ENCODE assay signal across 14 cellular contexts in genomic region chr3:42610978-42611377, GRCh38. TPM values are rescaled to one million over a fixed set of nuclear protein-coding genes. Genes with fewer than 3 reads are reported as not detected.
DNase-seq lines count a peak whose midpoint lies in the region; ATAC-seq and TF ChIP-seq lines count a peak whose summit lies in the region.
"Had no signal": no experiment of that assay in that cellular context is flagged by ENCODE, and none has a peak within 500 bp of the region (broad histone marks: within the 10 kb centered on the region; RNA-seq: fewer than 3 reads in every experiment).

No MANE protein-coding gene starts in this region.

- H3K4me1 ChIP-seq in right atrium auricular region (peaks cover 0 to 55% of the 10 kb centered on the region in 2 donors), thyroid gland (peaks cover 12% of the 10 kb centered on the region in 2 donors), body of pancreas (peaks cover 33% of the 10 kb centered on the region)

- ATAC-seq in activated CD8-positive, alpha-beta T cell treated with anti-CD3 and anti-CD28 coated beads for 36 hours, result peak; percentile 67
- no peak for ATAC-seq in body of pancreas

- POLR2A ChIA-PET in activated CD8-positive, alpha-beta T cell treated with anti-CD3 and anti-CD28 coated beads for 36 hours (lab: Charles Lee), result interaction anchor here (1.5 kb wide), 2 partner anchors 9 to 10 kb away, joined by 4 to 7 read pairs; partner anchors contain the start of gene NKTR

- H3K9me3 Mint-ChIP-seq in activated naive CD4-positive, alpha-beta T cell treated with anti-CD3 and anti-CD28 coated beads for 36 hours, result no peaks in the 10 kb centered on the region
- no peaks in the 10 kb centered on the region for H3K9me3 Mint-ChIP-seq in activated CD8-positive, alpha-beta T cell treated with anti-CD3 and anti-CD28 coated beads for 36 hours

- H3K27ac ChIP-seq in right atrium auricular region (peak overlapping the region; percentile 44 to 63), thyroid gland (peak overlapping the region; percentile 2 to 46 (median 13)), body of pancreas (peak overlapping the region in 2 of 4 donors; percentile 12 to 14)
- H3K27ac ChIP-seq: brain microvascular endothelial cell had no signal

- H3K4me3 Mint-ChIP-seq in activated naive CD4-positive, alpha-beta T cell treated with anti-CD3 and anti-CD28 coated beads for 36 hours, result no peak overlapping the region
- H3K4me3 Mint-ChIP-seq in activated CD8-positive, alpha-beta T cell treated with anti-CD3 and anti-CD28 coated beads for 36 hours, result no peak overlapping the region

- CTCF ChIA-PET in activated naive CD4-positive, alpha-beta T cell treated with anti-CD3 and anti-CD28 coated beads for 36 hours (lab: Charles Lee), result interaction anchor here (0.7 to 1.6 kb wide), 3 partner anchors 8 to 621 kb away, joined by 3 to 8 read pairs (median 5); no protein-coding TSS in a partner anchor
- CTCF ChIA-PET in activated CD8-positive, alpha-beta T cell treated with anti-CD3 and anti-CD28 coated beads for 36 hours (lab: Charles Lee), result interaction anchor here (0.9 to 1.7 kb wide), 4 partner anchors 9 to 133 kb away, joined by 3 to 6 read pairs (median 3); partner anchors contain the start of gene NKTR

- peaks cover 58% of the 10 kb centered on the region for H3K4me1 Mint-ChIP-seq in activated naive CD4-positive, alpha-beta T cell treated with anti-CD3 and anti-CD28 coated beads for 36 hours (ENCODE audit: low read depth)
- H3K4me1 Mint-ChIP-seq in activated CD8-positive, alpha-beta T cell treated with anti-CD3 and anti-CD28 coated beads for 36 hours (ENCODE audit: low read depth), result peaks cover 65% of the 10 kb centered on the region

- H3K27me3 Mint-ChIP-seq in activated naive CD4-positive, alpha-beta T cell treated with anti-CD3 and anti-CD28 coated beads for 36 hours (ENCODE audit: low read depth), result no peaks in the 10 kb centered on the region
- H3K27me3 Mint-ChIP-seq in activated CD8-positive, alpha-beta T cell treated with anti-CD3 and anti-CD28 coated beads for 36 hours, result no peaks in the 10 kb centered on the region

- peak overlapping the region; percentile 27 for H3K27ac Mint-ChIP-seq in activated naive CD4-positive, alpha-beta T cell treated with anti-CD3 and anti-CD28 coated beads for 36 hours
- peak overlapping the region; percentile 11 for H3K27ac Mint-ChIP-seq in activated CD8-positive, alpha-beta T cell treated with anti-CD3 and anti-CD28 coated beads for 36 hours

- H3K27me3 ChIP-seq in right atrium auricular region (no peaks in the 10 kb centered on the region), thyroid gland (no peaks in the 10 kb centered on the region), body of pancreas (no peaks in the 10 kb centered on the region)
- H3K27me3 ChIP-seq: brain microvascular endothelial cell had no signal

- intact Hi-C loops in activated naive CD4-positive, alpha-beta T cell treated with anti-CD3 and anti-CD28 coated beads for 36 hours (cut with micrococcal nuclease), result loop anchor here (1.0 kb wide), 1 partner anchor 11 kb away; the partner anchor contains the start of gene NKTR
- intact Hi-C loops in activated CD8-positive, alpha-beta T cell treated with anti-CD3 and anti-CD28 coated beads for 36 hours (cut with micrococcal nuclease), result no loop called here
- intact Hi-C loops in thyroid gland (cut with DNase I), result no loop called here
- intact Hi-C loops in body of pancreas (cut with DNase I), result no loop called here

- 83 to 90% methylated on average over 1 of the region's 1 CpG for WGBS in thyroid gland, 2 donors
- 93 to 100% methylated on average over 1 of the region's 1 CpG for WGBS in body of pancreas, 2 donors

- H3K36me3 ChIP-seq in right atrium auricular region (no peaks in the 10 kb centered on the region), thyroid gland (no peaks in the 10 kb centered on the region), body of pancreas (replicated peaks in 1 of 2; ENCODE audit: insufficient read depth in 1 of 2, low read depth in 2 of 2) (peaks cover 0 to 2% of the 10 kb centered on the region in 2 donors)

- TF ChIP-seq POLR2A in thyroid gland (IDR thresholded peaks at IDR 0.05), result no peak
- no peak for TF ChIP-seq POLR2A in body of pancreas (IDR thresholded peaks at IDR 0.05)

- H3K9me3 ChIP-seq in right atrium auricular region (no peaks in the 10 kb centered on the region), thyroid gland (no peaks in the 10 kb centered on the region), body of pancreas (no peaks in the 10 kb centered on the region)

- peaks cover 20% of the 10 kb centered on the region for H3K36me3 Mint-ChIP-seq in activated naive CD4-positive, alpha-beta T cell treated with anti-CD3 and anti-CD28 coated beads for 36 hours (ENCODE audit: low read depth)
- peaks cover 32% of the 10 kb centered on the region for H3K36me3 Mint-ChIP-seq in activated CD8-positive, alpha-beta T cell treated with anti-CD3 and anti-CD28 coated beads for 36 hours (ENCODE audit: low read depth)

- no peak for DNase-seq in activated naive CD4-positive, alpha-beta T cell treated with anti-CD3 and anti-CD28 coated beads for 36 hours
- DNase-seq in activated naive CD4-positive, alpha-beta T cell treated with Interleukin-2 at 50 U/mL for 16 hours, result no peak
- no peak for DNase-seq in activated CD8-positive, alpha-beta T cell treated with anti-CD3 and anti-CD28 coated beads for 36 hours
- no peak for DNase-seq in right atrium auricular region (ENCODE audit: low spot score)
- no peak for DNase-seq in thyroid gland
- DNase-seq in activated effector memory CD4-positive, alpha-beta T cell treated with anti-CD3 and anti-CD28 coated beads, Interleukin-2, amount 50 U/mL, for 16 hours, result no peak
- no peak for DNase-seq in body of pancreas
- no peak for DNase-seq in SIG-M5 (lab: John Stamatoyannopoulos, UW)
- DNase-seq: brain microvascular endothelial cell, erythroblast, IMR-90, NCI-H187, NCI-H774, trophoblast cell had no signal

- no peak for TF ChIP-seq CTCF in activated CD8-positive, alpha-beta T cell treated with anti-CD3 and anti-CD28 coated beads for 36 hours (IDR thresholded peaks at IDR 0.05)
- TF ChIP-seq CTCF in right atrium auricular region (IDR thresholded peaks at IDR 0.05) (no peak), thyroid gland (IDR thresholded peaks at IDR 0.05) (no peak), body of pancreas (IDR thresholded peaks at IDR 0.05) (no peak)

- H3K4me3 ChIP-seq in right atrium auricular region (no peak overlapping the region), thyroid gland (replicated peaks in 1 of 3) (no peak overlapping the region), body of pancreas (no peak overlapping the region)

RNA-seq across cellular contexts. Expression of gene NKTR, which starts 10.5 kb away (rescaled TPM):
- total RNA-seq in activated naive CD4-positive, alpha-beta T cell treated with anti-CD3 and anti-CD28 coated beads for 36 hours, result 10 to 100 TPM; 62.1 to 65.9 TPM
- total RNA-seq in activated CD8-positive, alpha-beta T cell treated with anti-CD3 and anti-CD28 coated beads for 36 hours, result 10 to 100 TPM; 63.4 to 65.9 TPM
- total RNA-seq in right atrium auricular region (10 to 100 TPM; 14.1 to 20.4 TPM), thyroid gland (100 to 1,000 TPM; 157 to 383 (median 197) TPM), body of pancreas (100 to 1,000 TPM; 115 to 128 TPM)

RNA-seq across cellular contexts. Expression of gene SS18L2, which starts 20.3 kb away (rescaled TPM):
- 10 to 100 TPM; 38.8 to 39.1 TPM for total RNA-seq in activated naive CD4-positive, alpha-beta T cell treated with anti-CD3 and anti-CD28 coated beads for 36 hours
- 10 to 100 TPM; 56.9 to 59.6 TPM for total RNA-seq in activated CD8-positive, alpha-beta T cell treated with anti-CD3 and anti-CD28 coated beads for 36 hours
- 10 to 100 TPM in 1 of 2 donors, 1 to 10 TPM in 1; 8.4 to 13.9 TPM for total RNA-seq in right atrium auricular region
- total RNA-seq in thyroid gland, result 10 to 100 TPM; 16.0 to 54.0 (median 27.9) TPM
- total RNA-seq in body of pancreas, result 1 to 10 TPM; 5.3 to 7.8 TPM

RNA-seq across cellular contexts. Expression of gene SEC22C, which starts 29.2 kb away (rescaled TPM):
- total RNA-seq in activated naive CD4-positive, alpha-beta T cell treated with anti-CD3 and anti-CD28 coated beads for 36 hours, result 10 to 100 TPM; 41.2 to 45.9 TPM
- total RNA-seq in activated CD8-positive, alpha-beta T cell treated with anti-CD3 and anti-CD28 coated beads for 36 hours, result 10 to 100 TPM; 35.0 to 35.7 TPM
- total RNA-seq in right atrium auricular region (10 to 100 TPM; 32.3 to 36.2 TPM), thyroid gland (10 to 100 TPM; 59.9 to 66.4 (median 62.7) TPM), body of pancreas (10 to 100 TPM; 23.1 to 30.9 TPM)

RNA-seq across cellular contexts. Expression of gene ZBTB47, which starts 42.5 kb away (rescaled TPM):
- 1 to 10 TPM in 1 of 2 experiments, under 1 TPM in 1; 0.55 to 1.0 TPM for total RNA-seq in activated naive CD4-positive, alpha-beta T cell treated with anti-CD3 and anti-CD28 coated beads for 36 hours
- total RNA-seq in activated CD8-positive, alpha-beta T cell treated with anti-CD3 and anti-CD28 coated beads for 36 hours, result under 1 TPM; 0.43 to 0.45 TPM
- 100 to 1,000 TPM in 1 of 2 donors, 10 to 100 TPM in 1; 92.4 to 129 TPM for total RNA-seq in right atrium auricular region
- total RNA-seq in thyroid gland, result 10 to 100 TPM; 33.3 to 44.4 (median 42.0) TPM
- 10 to 100 TPM; 19.7 to 20.4 TPM for total RNA-seq in body of pancreas
